ENCODE assay signal across 16 cellular contexts in genomic region chr1:205128050-205128449, GRCh38. TPM values are rescaled to one million over a fixed set of nuclear protein-coding genes. Genes with fewer than 3 reads are reported as not detected.
A peak's percentile ranks its signal among the peaks of the same experiment; 100 is the strongest.
DNase-seq lines count a peak whose midpoint lies in the region; ATAC-seq and TF ChIP-seq lines count a peak whose summit lies in the region.
"Had no signal": no experiment of that assay in that cellular context is flagged by ENCODE, and none has a peak within 500 bp of the region (broad histone marks: within the 10 kb centered on the region; RNA-seq: fewer than 3 reads in every experiment).

No MANE protein-coding gene starts in this region.

- peak; percentile 37 for DNase-seq in GM23248
- peak; percentile 14 for DNase-seq in LHCN-M2 (ENCODE audit: low read depth)
- peak; percentile 12 for DNase-seq in epithelial cell of esophagus (ENCODE audit: low read depth)
- peak; percentile 11 for DNase-seq in fibroblast of pulmonary artery (ENCODE audit: low read depth)
- no peak for DNase-seq in NCI-H1092 (lab: John Stamatoyannopoulos, UW)
- no peak for DNase-seq in heart left ventricle
- DNase-seq in activated CD8-positive, alpha-beta T cell treated with anti-CD3 and anti-CD28 coated beads for 36 hours = no peak
- DNase-seq: CD4-positive, alpha-beta memory T cell; DMS153; DMS79 treated with DMSO at 0.1 percent for 48 hours; EL; H9 had no signal

- no peaks in the 10 kb centered on the region for H3K36me3 Mint-ChIP-seq in activated CD8-positive, alpha-beta T cell treated with anti-CD3 and anti-CD28 coated beads for 36 hours (ENCODE audit: low read depth)
- H3K36me3 Mint-ChIP-seq: CD4-positive, alpha-beta memory T cell had no signal

- intact Hi-C loops in heart left ventricle (cut with DNase I) = loop anchor here in 1 of 10 donors (10.0 kb wide), 1 partner anchor 97 kb away; the partner anchor contains the start of gene TMCC2
- intact Hi-C loops in activated CD8-positive, alpha-beta T cell treated with anti-CD3 and anti-CD28 coated beads for 36 hours (cut with micrococcal nuclease) = loop anchor here (10.0 kb wide), 1 partner anchor 127 kb away; no protein-coding TSS in a partner anchor

- H3K27me3 ChIP-seq in GM23248 (replicated peaks; ENCODE audit: insufficient read depth) = no peaks in the 10 kb centered on the region
- H3K27me3 ChIP-seq in heart left ventricle = no peaks in the 10 kb centered on the region

- H3K4me3 Mint-ChIP-seq in activated CD8-positive, alpha-beta T cell treated with anti-CD3 and anti-CD28 coated beads for 36 hours = no peak overlapping the region
- H3K4me3 Mint-ChIP-seq: B cell; CD4-positive, alpha-beta memory T cell; GM23338; H9 had no signal

- WGBS in GM23248 (ENCODE audit: low coverage in 1 of 2, low lambda C conversion rate in 2 of 2, missing lambda C conversion rate in 2 of 2), 2 experiments = 87 to 88% methylated on average over 2 of the region's 2 CpGs
- WGBS in heart left ventricle, 4 donors = 86 to 97% (median 94%) methylated on average over 2 of the region's 2 CpGs

- no peak overlapping the region for H3K4me2 ChIP-seq in GM23248 (ENCODE audit: unreplicated experiment)
- H3K4me2 ChIP-seq: GM23338 had no signal

- H3K36me3 ChIP-seq in GM23248 (ENCODE audit: low read depth) (no peaks in the 10 kb centered on the region), heart left ventricle (no peaks in the 10 kb centered on the region)

- no peak overlapping the region for H2AFZ ChIP-seq in GM23248
- H2AFZ ChIP-seq: GM23338 had no signal

- peaks cover 1% of the 10 kb centered on the region; the same call in 1 of the 2 replicates for H3K4me1 ChIP-seq in GM23248 (ENCODE audit: insufficient read depth)
- peaks cover 0 to 2% (median under 1%) of the 10 kb centered on the region in 12 donors for H3K4me1 ChIP-seq in heart left ventricle

- no peaks in the 10 kb centered on the region for H3K27me3 Mint-ChIP-seq in activated CD8-positive, alpha-beta T cell treated with anti-CD3 and anti-CD28 coated beads for 36 hours
- H3K27me3 Mint-ChIP-seq: B cell; CD4-positive, alpha-beta memory T cell had no signal

- H3K27ac Mint-ChIP-seq in activated CD8-positive, alpha-beta T cell treated with anti-CD3 and anti-CD28 coated beads for 36 hours = no peak overlapping the region
- H3K27ac Mint-ChIP-seq: B cell; CD4-positive, alpha-beta memory T cell; GM23338; H9 had no signal

- H3K9me3 ChIP-seq in GM23248 (ENCODE audit: low read depth) (no peaks in the 10 kb centered on the region), heart left ventricle (no peaks in the 10 kb centered on the region)

- H4K20me1 ChIP-seq in GM23248 (ENCODE audit: insufficient read depth) = no peaks in the 10 kb centered on the region

- no peak for TF ChIP-seq POLR2A in heart left ventricle (IDR thresholded peaks at IDR 0.05)

- TF ChIP-seq CTCF in epithelial cell of esophagus (IDR thresholded peaks at IDR 0.05; ENCODE audit: insufficient read depth, low read depth, low read length, missing control alignments) (no peak), fibroblast of pulmonary artery (IDR thresholded peaks at IDR 0.05; ENCODE audit: low read length, missing control alignments) (no peak), heart left ventricle (IDR thresholded peaks at IDR 0.05) (no peak)
- no peak for TF ChIP-seq CTCF in activated CD8-positive, alpha-beta T cell treated with anti-CD3 and anti-CD28 coated beads for 36 hours (IDR thresholded peaks at IDR 0.05)

- H3K9me2 ChIP-seq in GM23248 (ENCODE audit: insufficient read depth) = no peaks in the 10 kb centered on the region

- H3F3A ChIP-seq in GM23248 (ENCODE audit: insufficient read depth) = peaks cover 2% of the 10 kb centered on the region; the same call in 1 of the 2 replicates

- H3K27ac ChIP-seq in GM23248 = no peak overlapping the region
- no peak overlapping the region for H3K27ac ChIP-seq in heart left ventricle
- H3K27ac ChIP-seq: C4-2B had no signal

- POLR2A ChIA-PET in activated CD8-positive, alpha-beta T cell treated with anti-CD3 and anti-CD28 coated beads for 36 hours (lab: Charles Lee) = no interaction called here

- no peak overlapping the region for H3K9ac ChIP-seq in GM23248

- in situ Hi-C loops in GM23248 (cut with MboI) = no loop called here

- H3K9me3 Mint-ChIP-seq in activated CD8-positive, alpha-beta T cell treated with anti-CD3 and anti-CD28 coated beads for 36 hours = no peaks in the 10 kb centered on the region
- H3K9me3 Mint-ChIP-seq: CD4-positive, alpha-beta memory T cell; GM23338; H9 had no signal

- H3K4me3 ChIP-seq in GM23248 = no peak overlapping the region
- H3K4me3 ChIP-seq in epithelial cell of esophagus (ENCODE audit: low read length) = no peak overlapping the region
- H3K4me3 ChIP-seq in fibroblast of pulmonary artery (replicated peaks; ENCODE audit: low read depth, low read length) = no peak overlapping the region
- H3K4me3 ChIP-seq in heart left ventricle = no peak overlapping the region
- H3K4me3 ChIP-seq: GM23338 had no signal

- no peaks in the 10 kb centered on the region for H3K79me2 ChIP-seq in GM23248 (ENCODE audit: insufficient read depth)

- no peak for ATAC-seq in heart left ventricle
- no peak for ATAC-seq in activated CD8-positive, alpha-beta T cell treated with anti-CD3 and anti-CD28 coated beads for 36 hours
- ATAC-seq: GM23338, HepG2 had no signal

- CTCF ChIA-PET in activated CD8-positive, alpha-beta T cell treated with anti-CD3 and anti-CD28 coated beads for 36 hours (lab: Charles Lee) = interaction anchor here (1.2 to 4.8 kb wide), 2 partner anchors 13 to 66 kb away, joined by 3 to 26 read pairs; no protein-coding TSS in a partner anchor

- peaks cover under 1% of the 10 kb centered on the region for H3K4me1 Mint-ChIP-seq in activated CD8-positive, alpha-beta T cell treated with anti-CD3 and anti-CD28 coated beads for 36 hours (ENCODE audit: low read depth)
- H3K4me1 Mint-ChIP-seq: GM23338, H9 had no signal

RNA-seq across cellular contexts. Expression of gene RBBP5, which starts 6.3 kb away (rescaled TPM):
- total RNA-seq in GM23248 (2014; rRNA removed; shearing (Covaris generic)) = 14.3 and 30.2 TPM in 2 replicates
- polyA plus RNA-seq in GM23248 (2016; fragmentation: Nextera tagmentation; extraction: Ambion mirVana) (13.6 and 14.7 TPM in 2 replicates), heart left ventricle (1 to 10 TPM; 3.8 to 8.2 TPM)
- total RNA-seq in LHCN-M2 (2014; rRNA removed) (18.0 and 20.5 TPM in 2 replicates), heart left ventricle (10 to 100 TPM in 5 of 9 donors, 1 to 10 TPM in 4; 8.4 to 12.1 (median 10.1) TPM)
- polyA plus RNA-seq in LHCN-M2 (2012) = 6.7 TPM
- total RNA-seq in activated CD8-positive, alpha-beta T cell treated with anti-CD3 and anti-CD28 coated beads for 36 hours = 10 to 100 TPM; 18.8 to 21.6 TPM

RNA-seq across cellular contexts. Expression of gene TMEM81, which starts 43.8 kb away (rescaled TPM):
- 0.51 and 2.2 TPM in 2 replicates for total RNA-seq in GM23248 (2014; rRNA removed; shearing (Covaris generic))
- polyA plus RNA-seq in GM23248 (2016; fragmentation: Nextera tagmentation; extraction: Ambion mirVana) = 0.75 and 0.95 TPM in 2 replicates
- total RNA-seq in LHCN-M2 (2014; rRNA removed) = 1.4 and 2.2 TPM in 2 replicates
- 1.3 TPM for polyA plus RNA-seq in LHCN-M2 (2012)
- 1 to 10 TPM; 1.3 to 3.8 (median 2.3) TPM for total RNA-seq in heart left ventricle
- 1 to 10 TPM; 3.0 to 3.3 TPM for polyA plus RNA-seq in heart left ventricle
- total RNA-seq in activated CD8-positive, alpha-beta T cell treated with anti-CD3 and anti-CD28 coated beads for 36 hours = 1 to 10 TPM; 2.5 to 2.6 TPM

Comparison
In these comparisons a context has a peak if more than half of its experiments do, and no peak if none do; other contexts are left out.
1. DNase-seq: peak in GM23248 (single experiment), LHCN-M2 (single experiment), epithelial cell of esophagus (single experiment) and fibroblast of pulmonary artery (single experiment); none in NCI-H1092 (single experiment), heart left ventricle (0 of 5) and activated CD8-positive, alpha-beta T cell treated with anti-CD3 and anti-CD28 coated beads for 36 hours (single experiment).